ENCODE assay signal across 28 cellular contexts in the genomic region with DNA sequence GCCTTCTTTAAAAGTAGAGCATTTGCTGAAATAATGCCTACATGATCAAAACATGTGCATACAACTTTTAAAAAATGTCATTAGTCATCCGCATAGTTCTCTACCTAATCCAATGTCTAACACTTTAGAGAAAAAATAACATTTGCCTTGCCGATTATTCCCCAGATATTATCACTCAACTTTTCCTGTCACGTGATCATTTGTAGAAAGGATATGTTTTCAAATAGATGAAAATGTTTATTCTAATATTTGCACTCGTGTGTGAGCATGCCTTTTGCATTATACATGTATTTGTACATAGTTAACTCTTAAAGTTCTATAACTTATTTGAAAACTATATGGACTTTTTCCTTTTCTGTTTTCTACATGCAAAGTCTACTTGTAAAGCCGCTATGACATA.
"Had no signal": no experiment of that assay in that cellular context is flagged by ENCODE, and none has a peak within 500 bp of the region (broad histone marks: within the 10 kb centered on the region; RNA-seq: fewer than 3 reads in every experiment).

No MANE protein-coding gene starts in this region.

- ATAC-seq: natural killer cell; psoas muscle; right cardiac atrium; sciatic nerve; stimulated activated memory B cell treated with anti-CD40 and anti-IgM and Interleukin-4, amounts not matched to agents 10 μg/mL and 1 μg/mL and 100 μg/mL, for 72 hours; stimulated activated naive CD8-positive, alpha-beta T cell treated with anti-CD3 and anti-CD28 coated beads, Interleukin-15, amount 100 ng/mL, for 72 hours; stimulated activated naive CD8-positive, alpha-beta T cell treated with anti-CD3 and anti-CD28 coated beads, Interleukin-15, Interleukin-2, amounts not matched to agents 100 U/mL and 50 U/mL, for 24 hours; upper lobe of right lung had no signal

- H3K27me3 ChIP-seq: neural progenitor cell, ovary, spleen, suprapubic skin, testis, tibial artery, transverse colon, upper lobe of right lung, uterus had no signal

- H3K4me1 ChIP-seq: parathyroid adenoma, psoas muscle, spleen, suprapubic skin, tibial artery, transverse colon, upper lobe of right lung, uterus had no signal

- H3K36me3 ChIP-seq: neural progenitor cell, ovary, spleen, suprapubic skin, tibial artery, transverse colon, upper lobe of right lung, uterus had no signal

- DNase-seq: natural killer cell; occipital lobe; ovary; posterior cingulate gyrus; psoas muscle; right cardiac atrium; spleen; stimulated activated CD4-positive, alpha-beta T cell treated with anti-CD3 and anti-CD28 coated beads, Interleukin-12 subunit alpha, Interleukin-12 subunit beta, amount 100 ng/mL, for 4 hours; stimulated activated CD4-positive, alpha-beta T cell treated with anti-CD3 and anti-CD28 coated beads, Interleukin-1b, Interleukin-23, amount 100 ng/mL, for 48 hours; stimulated activated CD4-positive, alpha-beta T cell treated with anti-CD3 and anti-CD28 coated beads, Interleukin-4, amount 100 ng/mL, for 1 hour; stimulated activated CD4-positive, alpha-beta T cell treated with anti-CD3 and anti-CD28 coated beads, Interleukin-4, amount 100 ng/mL, for 4 hours; stimulated activated CD8-positive, alpha-beta memory T cell treated with anti-CD3 and anti-CD28 coated beads, Interleukin-4, amount 100 ng/mL, for 48 hours; stimulated activated naive CD4-positive, alpha-beta T cell; stimulated activated naive CD8-positive, alpha-beta T cell treated with anti-CD3 and anti-CD28 coated beads, Interleukin-15, amount 100 ng/mL, for 72 hours; stimulated activated naive CD8-positive, alpha-beta T cell treated with anti-CD3 and anti-CD28 coated beads, Interleukin-15, Interleukin-2, amounts not matched to agents 100 U/mL and 50 U/mL, for 24 hours; substantia nigra; testis; tibial artery; transverse colon; upper lobe of right lung; uterus had no signal

- H3K4me2 ChIP-seq: neural progenitor cell, smooth muscle cell had no signal

- H2AFZ ChIP-seq: neural progenitor cell, parathyroid adenoma had no signal

- H3K4me3 ChIP-seq: neural progenitor cell, ovary, psoas muscle, skin epidermis, smooth muscle cell, spleen, suprapubic skin, testis, tibial artery, transverse colon, upper lobe of right lung, uterus had no signal

- H3K9ac ChIP-seq: neural progenitor cell, parathyroid adenoma had no signal

- H3K79me2 ChIP-seq: parathyroid adenoma had no signal

- H3K27ac ChIP-seq: neural progenitor cell, ovary, parathyroid adenoma, psoas muscle, skin epidermis, spleen, suprapubic skin, testis, tibial artery, transverse colon, upper lobe of right lung, uterus had no signal

- H3K9me3 ChIP-seq: ovary, psoas muscle, spleen, suprapubic skin, testis, tibial artery, transverse colon, upper lobe of right lung, uterus had no signal
